In the genomic region with DNA sequence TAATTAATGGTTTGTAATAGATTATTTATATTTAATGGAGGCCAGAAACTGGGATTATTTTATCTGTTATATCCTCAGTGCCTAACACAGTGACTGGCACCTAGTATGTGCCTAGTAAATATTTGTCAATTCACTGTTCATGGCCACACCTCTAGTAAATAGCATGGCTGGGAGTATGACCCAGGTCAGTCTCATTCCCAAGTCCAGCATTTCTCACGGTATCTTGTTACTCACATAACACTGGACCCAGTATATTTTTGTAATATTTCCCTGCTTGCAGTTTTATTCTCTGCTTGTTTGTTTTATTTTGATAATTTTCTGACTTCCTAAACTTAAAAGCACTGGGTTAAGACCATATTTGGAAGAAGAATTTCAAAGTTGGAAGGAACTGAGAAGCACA, we compare ENCODE assay signal across 11 cellular contexts.
"Had no signal": no experiment of that assay in that cellular context is flagged by ENCODE, and none has a peak within 500 bp of the region (broad histone marks: within the 10 kb centered on the region; RNA-seq: fewer than 3 reads in every experiment).

No MANE protein-coding gene starts in this region.

- H3K79me2 ChIP-seq: hepatocyte had no signal

- DNase-seq: activated naive CD4-positive, alpha-beta T cell treated with anti-CD3 and anti-CD28 coated beads, Interleukin-2, amount 50 U/mL, for 16 hours; amniotic stem cell; kidney; naive thymus-derived CD8-positive, alpha-beta T cell; occipital lobe; stimulated activated CD4-positive, alpha-beta T cell treated with anti-CD3 and anti-CD28 coated beads, Interleukin-4, amount 100 ng/mL, for 4 hours; stomach had no signal

- H3K27ac ChIP-seq: hepatocyte, thoracic aorta had no signal

- H3K27me3 ChIP-seq: hepatocyte, stomach had no signal

- H3K4me3 ChIP-seq: hepatocyte, lung, stomach, thoracic aorta had no signal

- H3K4me2 ChIP-seq: hepatocyte had no signal

- ATAC-seq: activated CD4-positive, CD25-positive, alpha-beta regulatory T cell treated with anti-CD3 and anti-CD28 coated beads, Interleukin-2, amount 50 U/mL, for 24 hours; naive thymus-derived CD8-positive, alpha-beta T cell had no signal

- H2AFZ ChIP-seq: hepatocyte had no signal

- H3K9me3 ChIP-seq: stomach, thoracic aorta had no signal
